In the genomic region with DNA sequence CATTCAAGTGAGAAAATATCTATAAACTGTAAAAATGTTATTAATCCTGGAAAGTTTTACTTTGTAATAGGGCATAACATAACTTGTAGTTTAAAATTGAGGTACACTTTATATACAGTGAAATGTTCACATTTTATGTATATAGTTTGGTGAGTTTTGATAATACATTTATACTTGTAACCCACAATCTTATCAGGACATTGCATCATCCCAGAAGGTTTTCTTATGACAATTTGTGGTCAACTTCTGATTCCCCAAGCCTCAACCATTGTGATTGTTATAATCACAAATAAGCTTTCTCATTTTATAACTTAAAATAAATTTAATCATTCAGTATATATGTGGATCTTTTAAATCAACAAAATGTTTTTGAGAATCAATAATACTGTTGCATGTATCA, we compare ENCODE assay signal across 26 cellular contexts.
DNase-seq lines count a peak whose midpoint lies in the region; ATAC-seq and TF ChIP-seq lines count a peak whose summit lies in the region.
"Had no signal": no experiment of that assay in that cellular context is flagged by ENCODE, and none has a peak within 500 bp of the region (broad histone marks: within the 10 kb centered on the region; RNA-seq: fewer than 3 reads in every experiment).

No MANE protein-coding gene starts in this region.

- H3K4me1 Mint-ChIP-seq in CD14-positive monocyte = peaks cover 5% of the 10 kb centered on the region
- H3K4me1 Mint-ChIP-seq: CD4-positive, alpha-beta memory T cell; CD4-positive, CD25-positive, alpha-beta regulatory T cell; CD8-positive, alpha-beta memory T cell had no signal

- no TSS peak for BruUV-seq in IMR-90 (replicated peaks; lab: Mats Ljungman, UMichigan)

- TF ChIP-seq RAD21 in IMR-90 (IDR thresholded peaks at IDR 0.05; ENCODE audit: low read length) = no peak

- no peak overlapping the region for H3K14ac ChIP-seq in IMR-90 (replicated peaks; ENCODE audit: low read depth, low read length)

- no peaks in the 10 kb centered on the region for H3K36me3 Mint-ChIP-seq in CD14-positive monocyte
- H3K36me3 Mint-ChIP-seq: CD4-positive, alpha-beta memory T cell; CD4-positive, CD25-positive, alpha-beta regulatory T cell; CD8-positive, alpha-beta memory T cell had no signal

- intact Hi-C loops in IMR-90 (cut with micrococcal nuclease) (no loop called here), CD14-positive monocyte (cut with micrococcal nuclease) (no loop called here)

- H3K9ac ChIP-seq in IMR-90 (ENCODE audit: low read depth, low read length) (no peak overlapping the region), SK-N-MC (ENCODE audit: insufficient read length) (no peak overlapping the region)
- H3K9ac ChIP-seq: BLaER1 treated with 17β-estradiol and CSF1 and Interleukin-3, amounts not matched to agents 10 nM and 100 nM had no signal

- CTCF ChIA-PET in IMR-90 (lab: Yijun Ruan, JAX) = no interaction called here

- no peaks in the 10 kb centered on the region for H3K9me3 ChIP-seq in IMR-90 (ENCODE audit: control insufficient read depth, insufficient read depth, low read length)
- no peaks in the 10 kb centered on the region for H3K9me3 ChIP-seq in SK-N-MC (ENCODE audit: low read depth, low read length)
- H3K9me3 ChIP-seq: A549; BLaER1 treated with 17β-estradiol and CSF1 and Interleukin-3, amounts not matched to agents 10 nM and 100 nM had no signal

- no peak for ATAC-seq in IMR-90 (ENCODE audit: low read depth)
- ATAC-seq: A549, GM12878 had no signal

- H4K8ac ChIP-seq in IMR-90 (ENCODE audit: low read depth in 2 of 2, low read length in 2 of 2) = no peak overlapping the region

- dilution Hi-C loops in IMR-90 (cut with HindIII; ENCODE audit: low sequenced_read_pairs, unreplicated experiment) = no loop called here

- H3K79me1 ChIP-seq in IMR-90 (ENCODE audit: low read depth in 1 of 2, low read length in 2 of 2) = no peaks in the 10 kb centered on the region

- no peak overlapping the region for H2AK9ac ChIP-seq in IMR-90 (replicated peaks; ENCODE audit: low read depth, low read length, poor library complexity)

- H3K27ac ChIP-seq in IMR-90 (ENCODE audit: insufficient read depth, low read length) (no peak overlapping the region), SK-N-MC (no peak overlapping the region)
- H3K27ac ChIP-seq: 22Rv1; A549; BLaER1 treated with 17β-estradiol and CSF1 and Interleukin-3, amounts not matched to agents 10 nM and 100 nM; C4-2B had no signal

- no peaks in the 10 kb centered on the region for H3K36me3 ChIP-seq in IMR-90 (ENCODE audit: control insufficient read depth, insufficient read depth, low read length)
- no peaks in the 10 kb centered on the region for H3K36me3 ChIP-seq in SK-N-MC (ENCODE audit: insufficient read depth, low read length)
- H3K36me3 ChIP-seq: BLaER1 treated with 17β-estradiol and CSF1 and Interleukin-3, amounts not matched to agents 10 nM and 100 nM had no signal

- DNase-seq in IMR-90 (no peak), SK-N-MC (ENCODE audit: low read depth, low spot score) (peak; percentile 2), amniotic epithelial cell (ENCODE audit: low read depth) (peak; percentile 22), choroid plexus epithelial cell (ENCODE audit: low read depth) (peak; percentile 5), HuH-7.5 (ENCODE audit: low spot score) (no peak), NCI-H1105 treated with DMSO at 0.1 percent for 48 hours (lab: John Stamatoyannopoulos, UW) (no peak), SKM-1 treated with dmso at 0.1 percent for 144 hours (lab: John Stamatoyannopoulos, UW; ENCODE audit: unreplicated experiment) (no peak), CD14-positive monocyte (ENCODE audit: low spot score) (no peak)
- DNase-seq: AML-193; CD4-positive, alpha-beta memory T cell; CD4-positive, CD25-positive, alpha-beta regulatory T cell; CD8-positive, alpha-beta memory T cell; COR-L47; DMS 273 treated with DMSO at 0.1 percent for 48 hours; DMS153; DMS53; DMS79; DND-41; EL; GDM1 had no signal

- H4K91ac ChIP-seq in IMR-90 (ENCODE audit: insufficient read depth, low read depth, low read length) = no peak overlapping the region

- no peak overlapping the region for H2BK15ac ChIP-seq in IMR-90 (ENCODE audit: low read depth, low read length)

- no peaks in the 10 kb centered on the region for H3K27me3 Mint-ChIP-seq in CD14-positive monocyte (ENCODE audit: low read depth in 3 of 3)
- H3K27me3 Mint-ChIP-seq: CD4-positive, alpha-beta memory T cell; CD4-positive, CD25-positive, alpha-beta regulatory T cell; CD8-positive, alpha-beta memory T cell had no signal

- no peaks in the 10 kb centered on the region for H3K4me1 ChIP-seq in IMR-90 (ENCODE audit: control insufficient read depth, insufficient read depth, low read length)
- H3K4me1 ChIP-seq: A549 had no signal

- H3K23ac ChIP-seq in IMR-90 (ENCODE audit: low read depth, low read length) = no peak overlapping the region

- H2AK5ac ChIP-seq in IMR-90 (ENCODE audit: low read depth, low read length) = no peak overlapping the region

- H3K4me3 ChIP-seq in IMR-90 (ENCODE audit: insufficient read depth, low read depth, low read length) (no peak overlapping the region), SK-N-MC (no peak overlapping the region), choroid plexus epithelial cell (ENCODE audit: low read depth, low read length) (no peak overlapping the region)
- H3K4me3 ChIP-seq: A549; BLaER1 treated with 17β-estradiol and CSF1 and Interleukin-3, amounts not matched to agents 10 nM and 100 nM; GM12878 had no signal

- no peak overlapping the region for H3K4me2 ChIP-seq in IMR-90 (ENCODE audit: low read depth, low read length)
- H3K4me2 ChIP-seq: A549; BLaER1 treated with 17β-estradiol and CSF1 and Interleukin-3, amounts not matched to agents 10 nM and 100 nM had no signal

- H3K9me1 ChIP-seq in IMR-90 (ENCODE audit: insufficient read depth, low read length) = no peaks in the 10 kb centered on the region

- H2AFZ ChIP-seq in IMR-90 (replicated peaks; ENCODE audit: low read length, poor library complexity) = no peak overlapping the region

- peaks cover 0 to 2% (median 0%) of the 10 kb centered on the region in 7 donors for H3K9me3 Mint-ChIP-seq in CD14-positive monocyte
- H3K9me3 Mint-ChIP-seq: CD8-positive, alpha-beta memory T cell had no signal

- no peak for TF ChIP-seq POLR2A in IMR-90 (IDR thresholded peaks at IDR 0.05; ENCODE audit: low read depth, low read length)

- H3K27me3 ChIP-seq in IMR-90 (ENCODE audit: control insufficient read depth, insufficient read depth, low read length) = no peaks in the 10 kb centered on the region; the same call in 1 of the 2 replicates
- H3K27me3 ChIP-seq: BLaER1 treated with 17β-estradiol and CSF1 and Interleukin-3, amounts not matched to agents 10 nM and 100 nM had no signal

- no peak overlapping the region for H3K56ac ChIP-seq in IMR-90 (ENCODE audit: extremely low read depth, insufficient read depth, low read length)

- no peak overlapping the region for H4K5ac ChIP-seq in IMR-90 (ENCODE audit: low read depth, low read length)

- H4K20me1 ChIP-seq in IMR-90 (ENCODE audit: insufficient read depth, low read length) = no peaks in the 10 kb centered on the region
- H4K20me1 ChIP-seq: BLaER1 treated with 17β-estradiol and CSF1 and Interleukin-3, amounts not matched to agents 10 nM and 100 nM had no signal

- no peak overlapping the region for H2BK120ac ChIP-seq in IMR-90 (ENCODE audit: low read depth, low read length)

- in situ Hi-C loops in IMR-90 (cut with MboI; ENCODE audit: low sequenced_read_pairs) = no loop called here

- no peak overlapping the region for H3K4me3 Mint-ChIP-seq in CD14-positive monocyte
- H3K4me3 Mint-ChIP-seq: B cell; CD4-positive, alpha-beta memory T cell; CD4-positive, CD25-positive, alpha-beta regulatory T cell; CD8-positive, alpha-beta memory T cell had no signal

- H2BK20ac ChIP-seq in IMR-90 (ENCODE audit: low read depth, low read length) = no peak overlapping the region

- no peak overlapping the region for H3K27ac Mint-ChIP-seq in CD14-positive monocyte
- H3K27ac Mint-ChIP-seq: B cell; CD4-positive, alpha-beta memory T cell; CD4-positive, CD25-positive, alpha-beta regulatory T cell; CD8-positive, alpha-beta memory T cell had no signal

- no peak overlapping the region for H3K4ac ChIP-seq in IMR-90 (ENCODE audit: low read depth, low read length)

- H2BK5ac ChIP-seq in IMR-90 (ENCODE audit: low read depth, low read length, poor library complexity, severe bottlenecking) = no peak overlapping the region

- H3K18ac ChIP-seq in IMR-90 (ENCODE audit: low read depth, low read length) = no peak overlapping the region

- TF ChIP-seq CTCF in IMR-90 (conservative IDR thresholded peaks at IDR 0.05; ENCODE audit: low read depth, low read length) = no peak
- TF ChIP-seq CTCF in choroid plexus epithelial cell (conservative IDR thresholded peaks at IDR 0.05; ENCODE audit: low read depth, low read length) = no peak
- TF ChIP-seq CTCF in CD14-positive monocyte (IDR thresholded peaks at IDR 0.05) = no peak

- POLR2A ChIA-PET in IMR-90 (lab: Charles Lee; ENCODE audit: unreplicated experiment) = no interaction called here

TF ChIP-seq in IMR-90, 13 proteins besides CTCF, POLR2A, EP300 and RAD21:
- no peak for TF ChIP-seq FOS (IDR thresholded peaks at IDR 0.05; ENCODE audit: low read depth, low read length)
- no peak for TF ChIP-seq MXI1 (IDR thresholded peaks at IDR 0.05; ENCODE audit: borderline replicate concordance, low read depth, low read length)
- no peak for TF ChIP-seq USF2 (IDR thresholded peaks at IDR 0.05; ENCODE audit: low read depth, low read length)
- no peak for TF ChIP-seq NFE2L2 (IDR thresholded peaks at IDR 0.05; ENCODE audit: low read depth, low read length)
- no peak for TF ChIP-seq RFX5 (IDR thresholded peaks at IDR 0.05; ENCODE audit: low read depth, low read length)
- TF ChIP-seq MAZ (IDR thresholded peaks at IDR 0.05; ENCODE audit: borderline replicate concordance, low read depth, low read length) = no peak
- peak; percentile 38; the same call in 1 of the 2 replicates for TF ChIP-seq CEBPB (IDR thresholded peaks at IDR 0.05; ENCODE audit: low read depth, low read length)
- no peak for TF ChIP-seq MAFK (IDR thresholded peaks at IDR 0.05; ENCODE audit: low read depth, low read length)

Comparison
In these comparisons a context has a peak if more than half of its experiments do, and no peak if none do; other contexts are left out.
1. DNase-seq: peak in SK-N-MC (single experiment), amniotic epithelial cell (single experiment) and choroid plexus epithelial cell (single experiment); none in IMR-90 (single experiment), HuH-7.5 (single experiment), NCI-H1105 treated with DMSO at 0.1 percent for 48 hours (single experiment), SKM-1 treated with dmso at 0.1 percent for 144 hours (single experiment) and CD14-positive monocyte (single experiment).